Comparison of ENCODE assay signal across 1 cellular context in the genomic region with DNA sequence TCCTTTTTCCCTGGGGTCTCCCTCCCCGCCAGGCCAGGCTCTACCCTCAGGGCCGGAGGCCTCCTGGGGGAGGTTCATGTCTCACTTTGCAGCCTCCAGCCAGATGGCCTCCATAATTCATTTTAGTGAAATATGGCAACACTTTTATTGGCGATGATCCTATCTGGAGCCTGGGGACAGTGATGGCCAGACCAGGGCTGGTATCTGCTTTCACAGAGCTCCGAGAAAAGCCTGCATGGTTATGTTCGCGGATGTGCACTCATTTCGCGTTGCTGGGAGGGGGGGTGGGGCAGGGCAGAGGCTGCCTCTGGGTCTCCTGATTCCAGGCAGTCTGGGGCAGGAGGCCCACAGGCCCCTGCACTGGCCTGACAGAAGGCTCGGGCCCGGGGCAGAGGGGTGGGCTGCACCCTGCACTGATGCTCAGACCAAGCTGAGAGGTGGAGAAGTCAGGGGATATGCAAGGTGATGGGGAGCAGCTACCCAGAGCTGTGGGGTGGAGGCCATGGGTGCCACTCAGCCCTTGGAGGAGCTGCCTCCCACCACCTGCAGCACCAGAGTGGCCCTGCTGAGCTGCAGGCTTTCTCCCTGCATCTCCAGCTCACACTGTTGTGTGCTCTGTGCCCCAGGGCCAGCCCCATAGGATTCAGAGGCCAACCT.
TF ChIP-seq lines count a peak whose summit lies in the region.

No MANE protein-coding gene starts in this region.

TF ChIP-seq in WTC11, 78 proteins besides CTCF, POLR2A, EP300 and RAD21 (continued from another document):
- TF ChIP-seq ZNF281 (CRISPR knock-in tag; IDR thresholded peaks at IDR 0.05) (no peak), ETV6 (CRISPR knock-in tag; IDR thresholded peaks at IDR 0.05) (no peak), TEAD4 (CRISPR knock-in tag; IDR thresholded peaks at IDR 0.05) (no peak), ZBTB21 (CRISPR knock-in tag; IDR thresholded peaks at IDR 0.05; ENCODE audit: borderline replicate concordance) (no peak), ZNF416 (CRISPR knock-in tag; IDR thresholded peaks at IDR 0.05) (no peak), HMGA2 (CRISPR knock-in tag; IDR thresholded peaks at IDR 0.05) (no peak), TCF7 (CRISPR knock-in tag; IDR thresholded peaks at IDR 0.05; ENCODE audit: low read depth) (no peak), TP53 (CRISPR knock-in tag; IDR thresholded peaks at IDR 0.05) (no peak), CBFB (CRISPR knock-in tag; IDR thresholded peaks at IDR 0.05; ENCODE audit: low read depth) (no peak), SP1 (CRISPR knock-in tag; conservative IDR thresholded peaks at IDR 0.05) (no peak), OVOL2 (CRISPR knock-in tag; IDR thresholded peaks at IDR 0.05; ENCODE audit: borderline replicate concordance) (no peak)
- TF ChIP-seq, protein P1, sequence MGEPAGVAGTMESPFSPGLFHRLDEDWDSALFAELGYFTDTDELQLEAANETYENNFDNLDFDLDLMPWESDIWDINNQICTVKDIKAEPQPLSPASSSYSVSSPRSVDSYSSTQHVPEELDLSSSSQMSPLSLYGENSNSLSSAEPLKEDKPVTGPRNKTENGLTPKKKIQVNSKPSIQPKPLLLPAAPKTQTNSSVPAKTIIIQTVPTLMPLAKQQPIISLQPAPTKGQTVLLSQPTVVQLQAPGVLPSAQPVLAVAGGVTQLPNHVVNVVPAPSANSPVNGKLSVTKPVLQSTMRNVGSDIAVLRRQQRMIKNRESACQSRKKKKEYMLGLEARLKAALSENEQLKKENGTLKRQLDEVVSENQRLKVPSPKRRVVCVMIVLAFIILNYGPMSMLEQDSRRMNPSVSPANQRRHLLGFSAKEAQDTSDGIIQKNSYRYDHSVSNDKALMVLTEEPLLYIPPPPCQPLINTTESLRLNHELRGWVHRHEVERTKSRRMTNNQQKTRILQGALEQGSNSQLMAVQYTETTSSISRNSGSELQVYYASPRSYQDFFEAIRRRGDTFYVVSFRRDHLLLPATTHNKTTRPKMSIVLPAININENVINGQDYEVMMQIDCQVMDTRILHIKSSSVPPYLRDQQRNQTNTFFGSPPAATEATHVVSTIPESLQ (CRISPR knock-in tag; IDR thresholded peaks at IDR 0.05): no peak
- TF ChIP-seq, protein P2, sequence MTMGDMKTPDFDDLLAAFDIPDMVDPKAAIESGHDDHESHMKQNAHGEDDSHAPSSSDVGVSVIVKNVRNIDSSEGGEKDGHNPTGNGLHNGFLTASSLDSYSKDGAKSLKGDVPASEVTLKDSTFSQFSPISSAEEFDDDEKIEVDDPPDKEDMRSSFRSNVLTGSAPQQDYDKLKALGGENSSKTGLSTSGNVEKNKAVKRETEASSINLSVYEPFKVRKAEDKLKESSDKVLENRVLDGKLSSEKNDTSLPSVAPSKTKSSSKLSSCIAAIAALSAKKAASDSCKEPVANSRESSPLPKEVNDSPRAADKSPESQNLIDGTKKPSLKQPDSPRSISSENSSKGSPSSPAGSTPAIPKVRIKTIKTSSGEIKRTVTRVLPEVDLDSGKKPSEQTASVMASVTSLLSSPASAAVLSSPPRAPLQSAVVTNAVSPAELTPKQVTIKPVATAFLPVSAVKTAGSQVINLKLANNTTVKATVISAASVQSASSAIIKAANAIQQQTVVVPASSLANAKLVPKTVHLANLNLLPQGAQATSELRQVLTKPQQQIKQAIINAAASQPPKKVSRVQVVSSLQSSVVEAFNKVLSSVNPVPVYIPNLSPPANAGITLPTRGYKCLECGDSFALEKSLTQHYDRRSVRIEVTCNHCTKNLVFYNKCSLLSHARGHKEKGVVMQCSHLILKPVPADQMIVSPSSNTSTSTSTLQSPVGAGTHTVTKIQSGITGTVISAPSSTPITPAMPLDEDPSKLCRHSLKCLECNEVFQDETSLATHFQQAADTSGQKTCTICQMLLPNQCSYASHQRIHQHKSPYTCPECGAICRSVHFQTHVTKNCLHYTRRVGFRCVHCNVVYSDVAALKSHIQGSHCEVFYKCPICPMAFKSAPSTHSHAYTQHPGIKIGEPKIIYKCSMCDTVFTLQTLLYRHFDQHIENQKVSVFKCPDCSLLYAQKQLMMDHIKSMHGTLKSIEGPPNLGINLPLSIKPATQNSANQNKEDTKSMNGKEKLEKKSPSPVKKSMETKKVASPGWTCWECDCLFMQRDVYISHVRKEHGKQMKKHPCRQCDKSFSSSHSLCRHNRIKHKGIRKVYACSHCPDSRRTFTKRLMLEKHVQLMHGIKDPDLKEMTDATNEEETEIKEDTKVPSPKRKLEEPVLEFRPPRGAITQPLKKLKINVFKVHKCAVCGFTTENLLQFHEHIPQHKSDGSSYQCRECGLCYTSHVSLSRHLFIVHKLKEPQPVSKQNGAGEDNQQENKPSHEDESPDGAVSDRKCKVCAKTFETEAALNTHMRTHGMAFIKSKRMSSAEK (CRISPR knock-in tag; IDR thresholded peaks at IDR 0.05; ENCODE audit: borderline replicate concordance): no peak
- TF ChIP-seq, protein P3, sequence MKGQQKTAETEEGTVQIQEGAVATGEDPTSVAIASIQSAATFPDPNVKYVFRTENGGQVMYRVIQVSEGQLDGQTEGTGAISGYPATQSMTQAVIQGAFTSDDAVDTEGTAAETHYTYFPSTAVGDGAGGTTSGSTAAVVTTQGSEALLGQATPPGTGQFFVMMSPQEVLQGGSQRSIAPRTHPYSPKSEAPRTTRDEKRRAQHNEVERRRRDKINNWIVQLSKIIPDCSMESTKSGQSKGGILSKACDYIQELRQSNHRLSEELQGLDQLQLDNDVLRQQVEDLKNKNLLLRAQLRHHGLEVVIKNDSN (CRISPR knock-in tag; IDR thresholded peaks at IDR 0.05): no peak
- TF ChIP-seq, protein P4, sequence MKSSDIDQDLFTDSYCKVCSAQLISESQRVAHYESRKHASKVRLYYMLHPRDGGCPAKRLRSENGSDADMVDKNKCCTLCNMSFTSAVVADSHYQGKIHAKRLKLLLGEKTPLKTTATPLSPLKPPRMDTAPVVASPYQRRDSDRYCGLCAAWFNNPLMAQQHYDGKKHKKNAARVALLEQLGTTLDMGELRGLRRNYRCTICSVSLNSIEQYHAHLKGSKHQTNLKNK (CRISPR knock-in tag; IDR thresholded peaks at IDR 0.05): no peak
- TF ChIP-seq, protein P5, sequence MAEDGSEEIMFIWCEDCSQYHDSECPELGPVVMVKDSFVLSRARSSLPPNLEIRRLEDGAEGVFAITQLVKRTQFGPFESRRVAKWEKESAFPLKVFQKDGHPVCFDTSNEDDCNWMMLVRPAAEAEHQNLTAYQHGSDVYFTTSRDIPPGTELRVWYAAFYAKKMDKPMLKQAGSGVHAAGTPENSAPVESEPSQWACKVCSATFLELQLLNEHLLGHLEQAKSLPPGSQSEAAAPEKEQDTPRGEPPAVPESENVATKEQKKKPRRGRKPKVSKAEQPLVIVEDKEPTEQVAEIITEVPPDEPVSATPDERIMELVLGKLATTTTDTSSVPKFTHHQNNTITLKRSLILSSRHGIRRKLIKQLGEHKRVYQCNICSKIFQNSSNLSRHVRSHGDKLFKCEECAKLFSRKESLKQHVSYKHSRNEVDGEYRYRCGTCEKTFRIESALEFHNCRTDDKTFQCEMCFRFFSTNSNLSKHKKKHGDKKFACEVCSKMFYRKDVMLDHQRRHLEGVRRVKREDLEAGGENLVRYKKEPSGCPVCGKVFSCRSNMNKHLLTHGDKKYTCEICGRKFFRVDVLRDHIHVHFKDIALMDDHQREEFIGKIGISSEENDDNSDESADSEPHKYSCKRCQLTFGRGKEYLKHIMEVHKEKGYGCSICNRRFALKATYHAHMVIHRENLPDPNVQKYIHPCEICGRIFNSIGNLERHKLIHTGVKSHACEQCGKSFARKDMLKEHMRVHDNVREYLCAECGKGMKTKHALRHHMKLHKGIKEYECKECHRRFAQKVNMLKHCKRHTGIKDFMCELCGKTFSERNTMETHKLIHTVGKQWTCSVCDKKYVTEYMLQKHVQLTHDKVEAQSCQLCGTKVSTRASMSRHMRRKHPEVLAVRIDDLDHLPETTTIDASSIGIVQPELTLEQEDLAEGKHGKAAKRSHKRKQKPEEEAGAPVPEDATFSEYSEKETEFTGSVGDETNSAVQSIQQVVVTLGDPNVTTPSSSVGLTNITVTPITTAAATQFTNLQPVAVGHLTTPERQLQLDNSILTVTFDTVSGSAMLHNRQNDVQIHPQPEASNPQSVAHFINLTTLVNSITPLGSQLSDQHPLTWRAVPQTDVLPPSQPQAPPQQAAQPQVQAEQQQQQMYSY (CRISPR knock-in tag; IDR thresholded peaks at IDR 0.05): no peak
- TF ChIP-seq, protein P6, sequence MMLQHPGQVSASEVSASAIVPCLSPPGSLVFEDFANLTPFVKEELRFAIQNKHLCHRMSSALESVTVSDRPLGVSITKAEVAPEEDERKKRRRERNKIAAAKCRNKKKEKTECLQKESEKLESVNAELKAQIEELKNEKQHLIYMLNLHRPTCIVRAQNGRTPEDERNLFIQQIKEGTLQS (CRISPR knock-in tag; conservative IDR thresholded peaks at IDR 0.05): no peak
